Comparison of ENCODE assay signal across 21 cellular contexts in genomic region chr2:146376511-146377084, GRCh38.
DNase-seq lines count a peak whose midpoint lies in the region; ATAC-seq, FAIRE-seq and TF ChIP-seq lines count a peak whose summit lies in the region.
"Had no signal": no experiment of that assay in that cellular context is flagged by ENCODE, and none has a peak within 500 bp of the region (broad histone marks: within the 10 kb centered on the region; RNA-seq: fewer than 3 reads in every experiment).

No MANE protein-coding gene starts in this region.

- H3K9me3 Mint-ChIP-seq in type B pancreatic cell = peaks cover 10% of the 10 kb centered on the region

- H3K27me3 Mint-ChIP-seq in type B pancreatic cell = peaks cover 17% of the 10 kb centered on the region
- H3K27me3 Mint-ChIP-seq: B cell; CD4-positive, alpha-beta memory T cell; CD4-positive, CD25-positive, alpha-beta regulatory T cell; CD8-positive, alpha-beta memory T cell had no signal

- H3K4me3 Mint-ChIP-seq in type B pancreatic cell = peak overlapping the region; percentile 5
- H3K4me3 Mint-ChIP-seq: B cell; CD14-positive monocyte; CD4-positive, alpha-beta memory T cell; CD4-positive, CD25-positive, alpha-beta regulatory T cell; CD8-positive, alpha-beta memory T cell had no signal

- DNase-seq in D721Med (ENCODE audit: insufficient read length, low spot score) (no peak), SK-N-MC (ENCODE audit: low read depth, low spot score) (peak; percentile 95), type B pancreatic cell (ENCODE audit: extremely low spot score, unreplicated experiment) (no peak), NCI-H2171 treated with DMSO at 0.1 percent for 48 hours (lab: John Stamatoyannopoulos, UW) (no peak), C1 segment of cervical spinal cord (lab: John Stamatoyannopoulos, UW) (no peak)
- DNase-seq: 8988T; AML-193; CD4-positive, alpha-beta memory T cell; CD4-positive, CD25-positive, alpha-beta regulatory T cell; CD8-positive, alpha-beta memory T cell; COR-L47; DMS79 treated with DMSO at 0.1 percent for 48 hours; GF-D8 had no signal

- no peak overlapping the region for H3K27ac Mint-ChIP-seq in type B pancreatic cell
- H3K27ac Mint-ChIP-seq: B cell; CD14-positive monocyte; CD4-positive, alpha-beta memory T cell; CD4-positive, CD25-positive, alpha-beta regulatory T cell; CD8-positive, alpha-beta memory T cell had no signal

- peak overlapping the region; percentile 45 for H3K27ac ChIP-seq in SK-N-MC
- H3K27ac ChIP-seq: BLaER1 treated with 17β-estradiol and CSF1 and Interleukin-3, amounts not matched to agents 10 nM and 100 nM had no signal

- H3K36me3 Mint-ChIP-seq in type B pancreatic cell = peaks cover 3% of the 10 kb centered on the region
- H3K36me3 Mint-ChIP-seq: CD14-positive monocyte; CD4-positive, alpha-beta memory T cell; CD4-positive, CD25-positive, alpha-beta regulatory T cell; CD8-positive, alpha-beta memory T cell had no signal

- no peak for ATAC-seq in HG03432 (IDR thresholded peaks at IDR 0.05; ENCODE audit: unreplicated experiment)

- H3K36me3 ChIP-seq in SK-N-MC (ENCODE audit: insufficient read depth, low read length) = no peaks in the 10 kb centered on the region
- H3K36me3 ChIP-seq: BLaER1 treated with 17β-estradiol and CSF1 and Interleukin-3, amounts not matched to agents 10 nM and 100 nM had no signal

- FAIRE-seq in D721Med (lab: Jason Lieb, UNC) = peak; percentile 61
- FAIRE-seq: A204.1, G401.6, GM12891, GM19239 had no signal

- peaks cover 23% of the 10 kb centered on the region for H3K4me1 Mint-ChIP-seq in type B pancreatic cell (ENCODE audit: unreplicated experiment)
- H3K4me1 Mint-ChIP-seq: B cell; CD14-positive monocyte; CD4-positive, alpha-beta memory T cell; CD4-positive, CD25-positive, alpha-beta regulatory T cell; CD8-positive, alpha-beta memory T cell had no signal

- H3K4me3 ChIP-seq in SK-N-MC = peak overlapping the region; percentile 55
- H3K4me3 ChIP-seq: BLaER1 treated with 17β-estradiol and CSF1 and Interleukin-3, amounts not matched to agents 10 nM and 100 nM had no signal

- H3K9ac ChIP-seq in SK-N-MC (ENCODE audit: insufficient read length) = no peak overlapping the region
- H3K9ac ChIP-seq: BLaER1 treated with 17β-estradiol and CSF1 and Interleukin-3, amounts not matched to agents 10 nM and 100 nM had no signal

- 0 out of 2 replicates have a peak, but pooled peaks cover 3% of the 10 kb centered on the region for H3K9me3 ChIP-seq in SK-N-MC (ENCODE audit: low read depth, low read length)

- TF ChIP-seq CTCF in D721Med (IDR thresholded peaks at IDR 0.05; ENCODE audit: insufficient read depth, missing control alignments) (no peak), type B pancreatic cell (conservative IDR thresholded peaks at IDR 0.05) (no peak)
